In genomic region chr5:56106837-56107236, GRCh38 we compare ENCODE assay signal across 19 cellular contexts.
DNase-seq lines count a peak whose midpoint lies in the region; ATAC-seq and TF ChIP-seq lines count a peak whose summit lies in the region.
"Had no signal": no experiment of that assay in that cellular context is flagged by ENCODE, and none has a peak within 500 bp of the region (broad histone marks: within the 10 kb centered on the region; RNA-seq: fewer than 3 reads in every experiment).

No MANE protein-coding gene starts in this region.

- H3K4me3 ChIP-seq in ACC112 (ENCODE audit: low read depth, low read length) (no peak overlapping the region), Caco-2 (ENCODE audit: low read depth, low read length) (no peak overlapping the region)
- H3K4me3 ChIP-seq: MG63 had no signal

- CTCF ChIA-PET in activated CD4-positive, alpha-beta memory T cell treated with anti-CD3 and anti-CD28 coated beads for 36 hours (lab: Charles Lee): interaction anchor here (1.7 kb wide), 1 partner anchor 94 kb away, joined by 4 read pairs; no protein-coding TSS in a partner anchor
- CTCF ChIA-PET in activated CD4-positive, alpha-beta memory T cell treated with anti-CD3 and anti-CD28 coated beads, Interleukin-2, amount 10 ng/mL, durations not matched to agents 7 days and 5 days (lab: Charles Lee): interaction anchor here (0.7 to 1.5 kb wide), 5 partner anchors 17 to 1127 kb away, joined by 3 to 5 read pairs (median 3); no protein-coding TSS in a partner anchor
- CTCF ChIA-PET in Caco-2 (lab: Charles Lee): no interaction called here

- DNase-seq in activated CD4-positive, alpha-beta memory T cell treated with anti-CD3 and anti-CD28 coated beads for 36 hours: no peak
- DNase-seq in activated CD4-positive, alpha-beta memory T cell treated with anti-CD3 and anti-CD28 coated beads, Interleukin-2, amount 10 ng/mL, durations not matched to agents 7 days and 5 days: no peak
- DNase-seq in Caco-2: no peak
- no peak for DNase-seq in T-helper 17 cell
- no peak for DNase-seq in T-helper 1 cell
- DNase-seq: ACHN, AML-193, Calu3, Kasumi-1, MG63, NCI-H1048, NCI-H1436 treated with DMSO at 0.1 percent for 48 hours, NCI-H2029, NCI-H345, NCI-H524 treated with DMSO at 0.1 percent for 48 hours had no signal

- H3K4me3 Mint-ChIP-seq in activated CD4-positive, alpha-beta memory T cell treated with anti-CD3 and anti-CD28 coated beads for 36 hours: no peak overlapping the region
- no peak overlapping the region for H3K4me3 Mint-ChIP-seq in activated CD4-positive, alpha-beta memory T cell treated with anti-CD3 and anti-CD28 coated beads, Interleukin-2, amount 10 ng/mL, durations not matched to agents 7 days and 5 days
- H3K4me3 Mint-ChIP-seq in Caco-2 (ENCODE audit: unreplicated experiment) (no peak overlapping the region), T-helper 17 cell (no peak overlapping the region)
- no peak overlapping the region for H3K4me3 Mint-ChIP-seq in dendritic cell treated with granulocyte-macrophage colony-stimulating factor and Interleukin-4, amounts not matched to agents 40 ng/mL and 50 ng/mL, for 4 days

- H3K4me1 ChIP-seq in ACC112 (ENCODE audit: control insufficient read depth, insufficient read depth, low read length, unreplicated experiment) (peaks cover 8% of the 10 kb centered on the region), Caco-2 (peaks cover 42% of the 10 kb centered on the region)

- TF ChIP-seq CTCF in Caco-2 (IDR thresholded peaks at IDR 0.05; ENCODE audit: insufficient read depth in 1 of 2, low read depth in 1 of 2, low read length in 1 of 2, severe bottlenecking in 1 of 2, unreplicated experiment in 1 of 2): no peak

- POLR2A ChIA-PET in activated CD4-positive, alpha-beta memory T cell treated with anti-CD3 and anti-CD28 coated beads for 36 hours (lab: Charles Lee): interaction anchor here (1.0 to 1.1 kb wide), 2 partner anchors 9 to 26 kb away, joined by 3 read pairs; no protein-coding TSS in a partner anchor
- POLR2A ChIA-PET in activated CD4-positive, alpha-beta memory T cell treated with anti-CD3 and anti-CD28 coated beads, Interleukin-2, amount 10 ng/mL, durations not matched to agents 7 days and 5 days (lab: Charles Lee): interaction anchor here (1.1 kb wide), 1 partner anchor 41 kb away, joined by 4 read pairs; no protein-coding TSS in a partner anchor
- POLR2A ChIA-PET in Caco-2 (lab: Charles Lee): interaction anchor here (0.6 to 0.7 kb wide), 2 partner anchors 112 to 587 kb away, joined by 4 to 7 read pairs; partner anchors contain the start of gene IL6ST

- no TSS peak for BruUV-seq in Caco-2 (replicated peaks; lab: Mats Ljungman, UMichigan)

- no peaks in the 10 kb centered on the region for H3K27me3 Mint-ChIP-seq in activated CD4-positive, alpha-beta memory T cell treated with anti-CD3 and anti-CD28 coated beads for 36 hours
- H3K27me3 Mint-ChIP-seq in activated CD4-positive, alpha-beta memory T cell treated with anti-CD3 and anti-CD28 coated beads, Interleukin-2, amount 10 ng/mL, durations not matched to agents 7 days and 5 days: peaks cover 10% of the 10 kb centered on the region
- H3K27me3 Mint-ChIP-seq in Caco-2 (ENCODE audit: insufficient read depth, unreplicated experiment) (no peaks in the 10 kb centered on the region), T-helper 17 cell (no peaks in the 10 kb centered on the region)
- H3K27me3 Mint-ChIP-seq in dendritic cell treated with granulocyte-macrophage colony-stimulating factor and Interleukin-4, amounts not matched to agents 40 ng/mL and 50 ng/mL, for 4 days: no peaks in the 10 kb centered on the region

- H3K9me3 ChIP-seq in Caco-2 (no peaks in the 10 kb centered on the region), T-helper 17 cell (ENCODE audit: control insufficient read depth, low read length, poor library complexity, severe bottlenecking) (no peaks in the 10 kb centered on the region)
- H3K9me3 ChIP-seq: MG63 had no signal

- intact Hi-C loops in activated CD4-positive, alpha-beta memory T cell treated with anti-CD3 and anti-CD28 coated beads for 36 hours (cut with micrococcal nuclease): loop anchor here (1.0 kb wide), 1 partner anchor 21 kb away; no protein-coding TSS in a partner anchor
- intact Hi-C loops in Caco-2 (cut with micrococcal nuclease; ENCODE audit: unreplicated experiment): no loop called here
- intact Hi-C loops in dendritic cell treated with granulocyte-macrophage colony-stimulating factor and Interleukin-4, amounts not matched to agents 40 ng/mL and 50 ng/mL, for 4 days (cut with micrococcal nuclease): no loop called here

- no peaks in the 10 kb centered on the region for H3K36me3 ChIP-seq in ACC112 (ENCODE audit: insufficient read depth, low read length)
- H3K36me3 ChIP-seq in Caco-2 (ENCODE audit: control insufficient read depth, insufficient read depth, low read length): no peaks in the 10 kb centered on the region
- H3K36me3 ChIP-seq: MG63 had no signal

- H3K27me3 ChIP-seq in ACC112 (ENCODE audit: insufficient read depth, low read length) (no peaks in the 10 kb centered on the region), Caco-2 (replicated peaks; ENCODE audit: control insufficient read depth, insufficient read depth, low read length) (no peaks in the 10 kb centered on the region)
- H3K27me3 ChIP-seq: MG63 had no signal

- H3K9me3 Mint-ChIP-seq in activated CD4-positive, alpha-beta memory T cell treated with anti-CD3 and anti-CD28 coated beads for 36 hours: no peaks in the 10 kb centered on the region
- no peaks in the 10 kb centered on the region for H3K9me3 Mint-ChIP-seq in activated CD4-positive, alpha-beta memory T cell treated with anti-CD3 and anti-CD28 coated beads, Interleukin-2, amount 10 ng/mL, durations not matched to agents 7 days and 5 days
- no peaks in the 10 kb centered on the region for H3K9me3 Mint-ChIP-seq in Caco-2 (ENCODE audit: unreplicated experiment)
- H3K9me3 Mint-ChIP-seq in dendritic cell treated with granulocyte-macrophage colony-stimulating factor and Interleukin-4, amounts not matched to agents 40 ng/mL and 50 ng/mL, for 4 days: no peaks in the 10 kb centered on the region

- no peaks in the 10 kb centered on the region for H3K79me2 ChIP-seq in ACC112 (ENCODE audit: control insufficient read depth, insufficient read depth, low read length, unreplicated experiment)

- H3K4me1 Mint-ChIP-seq in activated CD4-positive, alpha-beta memory T cell treated with anti-CD3 and anti-CD28 coated beads for 36 hours (ENCODE audit: low read depth): peaks cover 51% of the 10 kb centered on the region
- peaks cover 21% of the 10 kb centered on the region for H3K4me1 Mint-ChIP-seq in activated CD4-positive, alpha-beta memory T cell treated with anti-CD3 and anti-CD28 coated beads, Interleukin-2, amount 10 ng/mL, durations not matched to agents 7 days and 5 days
- peaks cover 32% of the 10 kb centered on the region for H3K4me1 Mint-ChIP-seq in Caco-2 (ENCODE audit: low read depth, unreplicated experiment)
- H3K4me1 Mint-ChIP-seq in dendritic cell treated with granulocyte-macrophage colony-stimulating factor and Interleukin-4, amounts not matched to agents 40 ng/mL and 50 ng/mL, for 4 days (ENCODE audit: low read depth): peaks cover 37% of the 10 kb centered on the region
- peaks cover 15% of the 10 kb centered on the region for H3K4me1 Mint-ChIP-seq in T-helper 17 cell

- no peak overlapping the region for H3K27ac ChIP-seq in ACC112 (ENCODE audit: low read depth, low read length)
- H3K27ac ChIP-seq: C4-2B had no signal

- H3K36me3 Mint-ChIP-seq in activated CD4-positive, alpha-beta memory T cell treated with anti-CD3 and anti-CD28 coated beads for 36 hours: no peaks in the 10 kb centered on the region
- H3K36me3 Mint-ChIP-seq in activated CD4-positive, alpha-beta memory T cell treated with anti-CD3 and anti-CD28 coated beads, Interleukin-2, amount 10 ng/mL, durations not matched to agents 7 days and 5 days (ENCODE audit: low read depth): no peaks in the 10 kb centered on the region
- H3K36me3 Mint-ChIP-seq in Caco-2 (ENCODE audit: insufficient read depth, unreplicated experiment): no peaks in the 10 kb centered on the region
- no peaks in the 10 kb centered on the region for H3K36me3 Mint-ChIP-seq in dendritic cell treated with granulocyte-macrophage colony-stimulating factor and Interleukin-4, amounts not matched to agents 40 ng/mL and 50 ng/mL, for 4 days (ENCODE audit: low read depth)
- no peaks in the 10 kb centered on the region for H3K36me3 Mint-ChIP-seq in T-helper 17 cell (ENCODE audit: low read depth)

- H2AFZ ChIP-seq in ACC112 (ENCODE audit: low read length, unreplicated experiment): peak overlapping the region; percentile 25

- H3K27ac Mint-ChIP-seq in activated CD4-positive, alpha-beta memory T cell treated with anti-CD3 and anti-CD28 coated beads for 36 hours: peak overlapping the region; percentile 66
- H3K27ac Mint-ChIP-seq in activated CD4-positive, alpha-beta memory T cell treated with anti-CD3 and anti-CD28 coated beads, Interleukin-2, amount 10 ng/mL, durations not matched to agents 7 days and 5 days: no peak overlapping the region
- H3K27ac Mint-ChIP-seq in Caco-2 (ENCODE audit: unreplicated experiment): peak overlapping the region; percentile 75
- peak overlapping the region; percentile 49 for H3K27ac Mint-ChIP-seq in dendritic cell treated with granulocyte-macrophage colony-stimulating factor and Interleukin-4, amounts not matched to agents 40 ng/mL and 50 ng/mL, for 4 days
- no peak overlapping the region for H3K27ac Mint-ChIP-seq in T-helper 17 cell

- no peak for ATAC-seq in T-helper 17 cell
- no peak for ATAC-seq in GM19467 (IDR thresholded peaks at IDR 0.05; ENCODE audit: unreplicated experiment)

Comparison
In these comparisons a context has a peak if more than half of its experiments do, and no peak if none do; other contexts are left out.
1. H3K27ac Mint-ChIP-seq: peak in activated CD4-positive, alpha-beta memory T cell treated with anti-CD3 and anti-CD28 coated beads for 36 hours (single experiment), Caco-2 (single experiment) and dendritic cell treated with granulocyte-macrophage colony-stimulating factor and Interleukin-4, amounts not matched to agents 40 ng/mL and 50 ng/mL, for 4 days (single experiment); none in activated CD4-positive, alpha-beta memory T cell treated with anti-CD3 and anti-CD28 coated beads, Interleukin-2, amount 10 ng/mL, durations not matched to agents 7 days and 5 days (single experiment) and T-helper 17 cell (single experiment).